ENCODE assay signal across 23 cellular contexts in the genomic region with DNA sequence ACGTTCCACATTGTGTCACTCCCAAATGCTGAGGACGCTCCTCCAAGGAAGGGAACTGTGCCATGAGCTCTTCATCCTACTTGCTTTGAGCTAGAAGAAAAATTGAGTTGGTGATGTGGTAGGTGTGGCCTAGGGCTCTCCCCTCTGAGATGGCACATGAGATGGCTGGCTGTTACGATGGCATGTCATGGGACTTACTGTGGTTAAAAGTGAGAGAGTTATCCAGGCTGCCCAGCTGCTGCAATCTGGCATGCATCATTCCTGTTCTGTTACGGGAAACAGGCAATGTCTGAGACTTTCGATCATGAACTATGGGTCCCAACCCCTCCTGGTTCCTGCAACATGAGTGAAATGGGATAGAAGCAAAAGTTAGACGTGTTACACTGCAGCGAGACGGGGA.
"Had no signal": no experiment of that assay in that cellular context is flagged by ENCODE, and none has a peak within 500 bp of the region (broad histone marks: within the 10 kb centered on the region; RNA-seq: fewer than 3 reads in every experiment).

No MANE protein-coding gene starts in this region.

- H3K9me3 ChIP-seq: ascending aorta, body of pancreas, SK-N-SH had no signal

- H3K9me3 Mint-ChIP-seq: activated CD8-positive, alpha-beta T cell treated with anti-CD3 and anti-CD28 coated beads for 36 hours; activated naive CD4-positive, alpha-beta T cell treated with anti-CD3 and anti-CD28 coated beads, Interleukin-2, amount 50 U/mL, for 24 hours; activated naive CD8-positive, alpha-beta T cell treated with anti-CD3 and anti-CD28 coated beads, Interleukin-2, amount 50 U/mL, for 24 hours had no signal

- H3K27me3 ChIP-seq: ascending aorta, body of pancreas, cardiac muscle cell had no signal

- DNase-seq: activated CD4-positive, alpha-beta T cell treated with anti-CD3 and anti-CD28 coated beads for 4 hours; activated CD8-positive, alpha-beta memory T cell treated with anti-CD3 and anti-CD28 coated beads, Interleukin-2, amount 50 U/mL, for 4 hours; activated CD8-positive, alpha-beta T cell treated with anti-CD3 and anti-CD28 coated beads for 36 hours; activated naive CD4-positive, alpha-beta T cell; activated naive CD8-positive, alpha-beta T cell treated with anti-CD3 and anti-CD28 coated beads, Interleukin-2, amount 50 U/mL, for 24 hours; activated T-cell treated with anti-CD3 and anti-CD28 coated beads, Interleukin-2, amount 50 U/mL, for 1 hour; amniotic stem cell; body of pancreas; Kasumi-1; KBM-7; NCI-H1048; NCI-H187 treated with DMSO at 0.1 percent for 48 hours; NCI-H2081 treated with DMSO at 0.1 percent for 48 hours; NCI-H526 treated with DMSO at 0.1 percent for 48 hours; NCI-H82; RPMI8226; SK-N-SH; T-helper 1 cell; WERI-Rb-1 had no signal

- H3K4me3 ChIP-seq: ascending aorta, body of pancreas, cardiac muscle cell had no signal

- ATAC-seq: activated CD8-positive, alpha-beta T cell treated with anti-CD3 and anti-CD28 coated beads for 36 hours; activated naive CD8-positive, alpha-beta T cell treated with anti-CD3 and anti-CD28 coated beads, Interleukin-2, amount 50 U/mL, for 24 hours; body of pancreas; Right ventricle myocardium inferior had no signal

- H3K27ac ChIP-seq: ascending aorta, body of pancreas, cardiac muscle cell, WERI-Rb-1 had no signal

- H3K9ac ChIP-seq: SK-N-SH had no signal

- H3K27me3 Mint-ChIP-seq: activated CD8-positive, alpha-beta T cell treated with anti-CD3 and anti-CD28 coated beads for 36 hours; activated naive CD4-positive, alpha-beta T cell treated with anti-CD3 and anti-CD28 coated beads, Interleukin-2, amount 50 U/mL, for 24 hours; activated naive CD8-positive, alpha-beta T cell treated with anti-CD3 and anti-CD28 coated beads, Interleukin-2, amount 50 U/mL, for 24 hours had no signal

- H3K4me1 ChIP-seq: ascending aorta, body of pancreas had no signal

- H3K27ac Mint-ChIP-seq: activated CD8-positive, alpha-beta T cell treated with anti-CD3 and anti-CD28 coated beads for 36 hours; activated naive CD4-positive, alpha-beta T cell treated with anti-CD3 and anti-CD28 coated beads, Interleukin-2, amount 50 U/mL, for 24 hours; activated naive CD8-positive, alpha-beta T cell treated with anti-CD3 and anti-CD28 coated beads, Interleukin-2, amount 50 U/mL, for 24 hours had no signal

- H3K4me3 Mint-ChIP-seq: activated CD8-positive, alpha-beta T cell treated with anti-CD3 and anti-CD28 coated beads for 36 hours; activated naive CD4-positive, alpha-beta T cell treated with anti-CD3 and anti-CD28 coated beads, Interleukin-2, amount 50 U/mL, for 24 hours; activated naive CD8-positive, alpha-beta T cell treated with anti-CD3 and anti-CD28 coated beads, Interleukin-2, amount 50 U/mL, for 24 hours had no signal

- H3K4me2 ChIP-seq: SK-N-SH had no signal

- H3K4me1 Mint-ChIP-seq: activated naive CD8-positive, alpha-beta T cell treated with anti-CD3 and anti-CD28 coated beads, Interleukin-2, amount 50 U/mL, for 24 hours had no signal
